26 cellular contexts compared by ENCODE assay signal in the genomic region with DNA sequence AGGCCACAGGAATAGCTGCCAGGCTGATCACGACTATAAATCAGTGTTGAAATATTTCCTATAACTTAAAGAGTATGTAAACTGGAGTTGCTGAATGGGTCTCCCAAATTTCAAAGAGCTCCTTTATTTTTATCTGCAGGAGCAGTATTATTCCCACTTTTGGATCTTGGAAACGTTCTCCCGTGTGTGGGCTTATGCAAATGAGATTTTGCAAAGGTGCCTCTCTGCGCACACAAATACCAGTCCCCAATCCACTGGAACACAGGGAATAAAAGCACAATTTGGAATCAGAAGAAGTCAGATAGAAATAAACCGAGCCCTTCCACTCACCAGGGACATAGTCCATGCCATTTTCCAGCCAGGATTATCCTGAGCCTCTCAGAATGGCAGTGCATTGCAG.
DNase-seq lines count a peak whose midpoint lies in the region; ATAC-seq and TF ChIP-seq lines count a peak whose summit lies in the region.
"Had no signal": no experiment of that assay in that cellular context is flagged by ENCODE, and none has a peak within 500 bp of the region (broad histone marks: within the 10 kb centered on the region; RNA-seq: fewer than 3 reads in every experiment).

No MANE protein-coding gene starts in this region.

- H4K8ac ChIP-seq in H9 (replicated peaks; ENCODE audit: insufficient read length, low read depth, low read length) = no peak overlapping the region

- no peak overlapping the region for H2BK12ac ChIP-seq in H9 (ENCODE audit: insufficient read length, low read depth, low read length)

- no peak overlapping the region for H2BK5ac ChIP-seq in H9 (ENCODE audit: insufficient read length, low read length)

- H3K14ac ChIP-seq in H9 (ENCODE audit: insufficient read depth, low read length) = no peak overlapping the region

- ATAC-seq in HG03045 (IDR thresholded peaks at IDR 0.05; ENCODE audit: unreplicated experiment) (no peak), HG03457 (IDR thresholded peaks at IDR 0.05; ENCODE audit: unreplicated experiment) (no peak)
- ATAC-seq: GM12878 had no signal

- no peaks in the 10 kb centered on the region for H4K20me1 ChIP-seq in H9 (ENCODE audit: control insufficient read depth, insufficient read depth, insufficient read length)
- H4K20me1 ChIP-seq: BLaER1 had no signal

- no peak overlapping the region for H3K56ac ChIP-seq in H9 (ENCODE audit: insufficient read length, low read depth, low read length)

- peak overlapping the region; percentile 8 for H2AFZ ChIP-seq in H9 (ENCODE audit: low read length)

- H3T11ph ChIP-seq in H9 (ENCODE audit: low read length) = no peak overlapping the region

- H3K4me1 Mint-ChIP-seq in H9 (no peaks in the 10 kb centered on the region), brain (peaks cover 48% of the 10 kb centered on the region), neural crest cell (peaks cover 55% of the 10 kb centered on the region)
- H3K4me1 Mint-ChIP-seq: CD4-positive, alpha-beta memory T cell; CD8-positive, alpha-beta memory T cell had no signal

- H2BK120ac ChIP-seq in H9 (ENCODE audit: low read depth, low read length, poor library complexity, severe bottlenecking) = no peak overlapping the region

- no peaks in the 10 kb centered on the region for H3K23me2 ChIP-seq in H9 (ENCODE audit: insufficient read length, low read depth, low read length, poor library complexity, severe bottlenecking)

- H3K4me1 ChIP-seq in H9 (ENCODE audit: insufficient read depth, low read length) = no peaks in the 10 kb centered on the region
- H3K4me1 ChIP-seq: BE2C, BLaER1 had no signal

- no peak overlapping the region for H4K5ac ChIP-seq in H9 (ENCODE audit: insufficient read length, low read depth, low read length)

- H2AK5ac ChIP-seq in H9 (ENCODE audit: insufficient read length, low read length) = no peak overlapping the region

- no peak overlapping the region for H3K27ac ChIP-seq in H9 (ENCODE audit: insufficient read length, low read depth, low read length)
- peak overlapping the region; percentile 22 for H3K27ac ChIP-seq in cingulate gyrus (ENCODE audit: low read depth, low read length)
- H3K27ac ChIP-seq: BLaER1 had no signal

- H3K4me3 Mint-ChIP-seq in H9 (no peak overlapping the region), brain (no peak overlapping the region), neural crest cell (no peak overlapping the region)
- H3K4me3 Mint-ChIP-seq: CD14-positive monocyte; CD4-positive, alpha-beta memory T cell; CD4-positive, CD25-positive, alpha-beta regulatory T cell; CD8-positive, alpha-beta memory T cell had no signal

- no peaks in the 10 kb centered on the region for H3K79me2 ChIP-seq in H9 (ENCODE audit: insufficient read depth, low read length)

- H3K79me1 ChIP-seq in H9 (ENCODE audit: insufficient read depth, low read depth, low read length, poor library complexity, severe bottlenecking) = no peaks in the 10 kb centered on the region

- no peak overlapping the region for H3K4ac ChIP-seq in H9 (ENCODE audit: low read depth, low read length)

- H3K27me3 Mint-ChIP-seq in H9 (ENCODE audit: low read depth) = no peaks in the 10 kb centered on the region
- H3K27me3 Mint-ChIP-seq in brain = peaks cover 6% of the 10 kb centered on the region
- no peaks in the 10 kb centered on the region for H3K27me3 Mint-ChIP-seq in neural crest cell (ENCODE audit: low read depth)
- H3K27me3 Mint-ChIP-seq: CD4-positive, CD25-positive, alpha-beta regulatory T cell had no signal

- no peak for DNase-seq in H9
- no peak for DNase-seq in neural crest cell (ENCODE audit: low read depth, low spot score)
- no peak for DNase-seq in amniotic stem cell (lab: John Stamatoyannopoulos, UW)
- DNase-seq in HCEC 1CT = no peak
- DNase-seq: 8988T; ACHN; BE2C; C1 segment of cervical spinal cord; CD4-positive, alpha-beta memory T cell; CD4-positive, CD25-positive, alpha-beta regulatory T cell; CD8-positive, alpha-beta memory T cell; COR-L47; DMS 273 treated with DMSO at 0.1 percent for 48 hours; DMS153; DMS53; DMS79; DND-41; EL; GDM1 had no signal

- H2BK20ac ChIP-seq in H9 (ENCODE audit: low read depth, low read length, poor library complexity, severe bottlenecking) = no peak overlapping the region

- H3K9me3 Mint-ChIP-seq in H9 (peaks cover 4% of the 10 kb centered on the region in 2 experiments), brain (peaks cover 7 to 11% (median 7%) of the 10 kb centered on the region in 5 experiments), neural crest cell (peaks cover 5% of the 10 kb centered on the region)

- no peak overlapping the region for H4K91ac ChIP-seq in H9 (ENCODE audit: insufficient read length, low read depth, low read length)

- H3K23ac ChIP-seq in H9 (ENCODE audit: insufficient read length, low read depth, low read length) = no peak overlapping the region

- WGBS in H9 (ENCODE audit: extremely low coverage, insufficient read length, low lambda C conversion rate) = no CpG with 5 or more reads among the region's 5 CpGs

- H3K27me3 ChIP-seq in H9 (ENCODE audit: insufficient read depth, low read length) = no peaks in the 10 kb centered on the region
- H3K27me3 ChIP-seq: BE2C, BLaER1 had no signal

- no peak overlapping the region for H3K4me2 ChIP-seq in H9 (ENCODE audit: insufficient read depth, insufficient read length, low read length)
- H3K4me2 ChIP-seq: BLaER1 had no signal

- no peak overlapping the region for H3K18ac ChIP-seq in H9 (ENCODE audit: insufficient read length, low read depth, low read length)

- H3K9me3 ChIP-seq in H9 (ENCODE audit: control insufficient read depth, low read depth, low read length) = no peaks in the 10 kb centered on the region
- H3K9me3 ChIP-seq: BE2C, BLaER1 had no signal

- peaks cover 3 to 5% (median 4%) of the 10 kb centered on the region in 3 experiments; a peak in 5 of 7 replicates for H3K36me3 Mint-ChIP-seq in H9 (ENCODE audit: insufficient read depth in 1 of 3, low read depth in 3 of 3)
- H3K36me3 Mint-ChIP-seq in brain = no peaks in the 10 kb centered on the region
- peaks cover 3% of the 10 kb centered on the region for H3K36me3 Mint-ChIP-seq in neural crest cell (ENCODE audit: low read depth)
- H3K36me3 Mint-ChIP-seq: CD14-positive monocyte; CD4-positive, alpha-beta memory T cell; CD4-positive, CD25-positive, alpha-beta regulatory T cell; CD8-positive, alpha-beta memory T cell had no signal

- H3K27ac Mint-ChIP-seq in H9 (no peak overlapping the region), brain (peak overlapping the region in 4 of 5 experiments; percentile 3 to 89 (median 36)), neural crest cell (ENCODE audit: unreplicated experiment) (peak overlapping the region; percentile 38)
- H3K27ac Mint-ChIP-seq: CD14-positive monocyte; CD4-positive, alpha-beta memory T cell; CD4-positive, CD25-positive, alpha-beta regulatory T cell; CD8-positive, alpha-beta memory T cell had no signal

- no peak overlapping the region for H3K9ac ChIP-seq in H9 (ENCODE audit: extremely low read depth, insufficient read length, low read length)
- H3K9ac ChIP-seq: BLaER1 had no signal

- no peak for TF ChIP-seq CTCF in H9 (conservative IDR thresholded peaks at IDR 0.05)
- no peak for TF ChIP-seq CTCF in brain (conservative IDR thresholded peaks at IDR 0.05)
- no peak for TF ChIP-seq CTCF in neural crest cell (conservative IDR thresholded peaks at IDR 0.05)

- no peak overlapping the region for H2BK15ac ChIP-seq in H9 (ENCODE audit: low read depth, low read length)

Comparison
In these comparisons a context has a peak if more than half of its experiments do, and no peak if none do; other contexts are left out.
1. H3K27ac Mint-ChIP-seq: peak in brain (4 of 5) and neural crest cell (single experiment); none in H9 (0 of 3).